Comparison of ENCODE assay signal across 8 cellular contexts in genomic region chr3:46947545-46947899, GRCh38. TPM values are rescaled to one million over a fixed set of nuclear protein-coding genes. Genes with fewer than 3 reads are reported as not detected.
DNase-seq lines count a peak whose midpoint lies in the region; ATAC-seq and TF ChIP-seq lines count a peak whose summit lies in the region.

No MANE protein-coding gene starts in this region.

- no peak for DNase-seq in activated CD4-positive, CD25-positive, alpha-beta regulatory T cell treated with anti-CD3 and anti-CD28 coated beads, Interleukin-2, amount 50 U/mL, for 72 hours
- no peak for DNase-seq in adrenal gland
- no peak for DNase-seq in stimulated activated naive CD8-positive, alpha-beta T cell treated with anti-CD3 and anti-CD28 coated beads, Interleukin-15, amount 100 ng/mL, for 72 hours
- no peak for DNase-seq in LoVo (ENCODE audit: low spot score)
- DNase-seq in cerebellar nuclear complex (lab: John Stamatoyannopoulos, UW): no peak
- no peak for DNase-seq in aorta

- no peak overlapping the region for H3K9ac ChIP-seq in liver (ENCODE audit: low read depth in 1 of 2, low read length in 2 of 2)

- H3K9me3 ChIP-seq in adrenal gland (replicated peaks in 1 of 3): no peaks in the 10 kb centered on the region
- H3K9me3 ChIP-seq in liver (ENCODE audit: control insufficient read depth in 4 of 4, low read length in 3 of 4): no peaks in the 10 kb centered on the region
- H3K9me3 ChIP-seq in aorta (ENCODE audit: control insufficient read depth, low read length): no peaks in the 10 kb centered on the region

- no peak for TF ChIP-seq POLR2A in adrenal gland (IDR thresholded peaks at IDR 0.05)

- no peaks in the 10 kb centered on the region for H3K27me3 ChIP-seq in adrenal gland
- H3K27me3 ChIP-seq in liver (ENCODE audit: control insufficient read depth in 4 of 4, insufficient read depth in 4 of 4, low read length in 3 of 4): no peaks in the 10 kb centered on the region
- no peaks in the 10 kb centered on the region for H3K27me3 ChIP-seq in aorta (ENCODE audit: control insufficient read depth in 1 of 2, insufficient read depth in 2 of 2, low read length in 1 of 2)

- peaks cover 94% of the 10 kb centered on the region for H3K4me1 Mint-ChIP-seq in stimulated activated naive CD8-positive, alpha-beta T cell treated with anti-CD3 and anti-CD28 coated beads, Interleukin-15, amount 100 ng/mL, for 72 hours

- H3K4me3 ChIP-seq in adrenal gland: no peak overlapping the region
- no peak overlapping the region for H3K4me3 ChIP-seq in liver (ENCODE audit: low read depth in 1 of 3, low read length in 3 of 3)
- H3K4me3 ChIP-seq in aorta (ENCODE audit: low read length in 2 of 2): no peak overlapping the region

- no peaks in the 10 kb centered on the region for H3K9me3 Mint-ChIP-seq in stimulated activated naive CD8-positive, alpha-beta T cell treated with anti-CD3 and anti-CD28 coated beads, Interleukin-15, amount 100 ng/mL, for 72 hours

- no peak for TF ChIP-seq RAD21 in liver (IDR thresholded peaks at IDR 0.05)

- H3K27ac ChIP-seq in adrenal gland (peak overlapping the region; percentile 76 to 97 (median 92)), liver (ENCODE audit: low read depth in 1 of 2, low read length in 2 of 2) (peak overlapping the region; percentile 47 to 70), aorta (ENCODE audit: low read depth in 1 of 2, low read length in 2 of 2) (peak overlapping the region in 1 of 2 donors; percentile 34)

- intact Hi-C loops in adrenal gland (cut with DNase I): no loop called here
- intact Hi-C loops in aorta (cut with DNase I): no loop called here

- H3K4me1 ChIP-seq in adrenal gland (replicated peaks in 1 of 2) (peaks cover 70 to 92% of the 10 kb centered on the region in 2 donors), liver (ENCODE audit: control insufficient read depth in 4 of 4, insufficient read depth in 4 of 4, low read length in 3 of 4) (peaks cover 47 to 84% (median 58%) of the 10 kb centered on the region in 4 donors), aorta (ENCODE audit: control insufficient read depth in 1 of 2, insufficient read depth in 2 of 2, low read length in 2 of 2) (peaks cover 8 to 12% of the 10 kb centered on the region in 2 donors)

- H3K36me3 ChIP-seq in adrenal gland (replicated peaks in 1 of 2) (no peaks in the 10 kb centered on the region), liver (ENCODE audit: control insufficient read depth in 4 of 4, insufficient read depth in 3 of 4, low read depth in 1 of 4, low read length in 3 of 4) (no peaks in the 10 kb centered on the region), aorta (ENCODE audit: control insufficient read depth in 1 of 2, insufficient read depth in 2 of 2, low read length in 1 of 2) (no peaks in the 10 kb centered on the region)

- peak overlapping the region; percentile 93 to 96 for H3K27ac Mint-ChIP-seq in stimulated activated naive CD8-positive, alpha-beta T cell treated with anti-CD3 and anti-CD28 coated beads, Interleukin-15, amount 100 ng/mL, for 72 hours

- TF ChIP-seq CTCF in adrenal gland (IDR thresholded peaks at IDR 0.05): no peak
- TF ChIP-seq CTCF in liver (IDR thresholded peaks at IDR 0.05; ENCODE audit: low read depth, low read length, missing input control): no peak

- peak overlapping the region; percentile 54 to 76 for H3K4me3 Mint-ChIP-seq in stimulated activated naive CD8-positive, alpha-beta T cell treated with anti-CD3 and anti-CD28 coated beads, Interleukin-15, amount 100 ng/mL, for 72 hours

- ATAC-seq in activated CD4-positive, CD25-positive, alpha-beta regulatory T cell treated with anti-CD3 and anti-CD28 coated beads, Interleukin-2, amount 50 U/mL, for 24 hours: peak; percentile 4 to 8
- no peak for ATAC-seq in stimulated activated naive CD8-positive, alpha-beta T cell treated with anti-CD3 and anti-CD28 coated beads, Interleukin-15, amount 100 ng/mL, for 72 hours
- ATAC-seq in aorta (ENCODE audit: low FRiP score): no peak

- 25 to 61% (median 35%) methylated on average over 3 to 4 of the region's 4 CpGs for WGBS in adrenal gland, 4 donors
- WGBS in liver: 81% methylated on average over 4 of the region's 4 CpGs
- WGBS in aorta, 2 donors: 47 to 58% methylated on average over 4 of the region's 4 CpGs

- no peaks in the 10 kb centered on the region for H3K27me3 Mint-ChIP-seq in stimulated activated naive CD8-positive, alpha-beta T cell treated with anti-CD3 and anti-CD28 coated beads, Interleukin-15, amount 100 ng/mL, for 72 hours

TF ChIP-seq in liver, 16 proteins besides CTCF, POLR2A, EP300 and RAD21:
- no peak for TF ChIP-seq GABPA (IDR thresholded peaks at IDR 0.05 in 1 of 2, conservative IDR thresholded peaks at IDR 0.05 in 1 of 2)
- no peak for TF ChIP-seq FOXA2 (IDR thresholded peaks at IDR 0.05)
- no peak for TF ChIP-seq JUND (IDR thresholded peaks at IDR 0.05)
- TF ChIP-seq ZBTB33 (IDR thresholded peaks at IDR 0.05): no peak
- no peak for TF ChIP-seq TAF1 (conservative IDR thresholded peaks at IDR 0.05)
- no peak for TF ChIP-seq HNF4G (IDR thresholded peaks at IDR 0.05)
- TF ChIP-seq MAX (IDR thresholded peaks at IDR 0.05): no peak
- no peak for TF ChIP-seq RXRA (IDR thresholded peaks at IDR 0.05)
- no peak for TF ChIP-seq NR2F2 (IDR thresholded peaks at IDR 0.05)
- no peak for TF ChIP-seq HNF4A (conservative IDR thresholded peaks at IDR 0.05)
- TF ChIP-seq EGR1 (IDR thresholded peaks at IDR 0.05; ENCODE audit: low read depth in 2 of 2): no peak
- no peak for TF ChIP-seq SP1 (IDR thresholded peaks at IDR 0.05)
- TF ChIP-seq ATF3 (IDR thresholded peaks at IDR 0.05): no peak
- no peak for TF ChIP-seq REST (IDR thresholded peaks at IDR 0.05)
- no peak for TF ChIP-seq YY1 (IDR thresholded peaks at IDR 0.05)

RNA-seq across cellular contexts. Expression of gene CCDC12, which starts 29.0 kb away (rescaled TPM):
- total RNA-seq in adrenal gland (10 to 100 TPM; 33.2 to 77.0 (median 65.9) TPM), liver (10 to 100 TPM in 1 of 2 donors, 1 to 10 TPM in 1; 8.5 to 27.9 TPM), aorta (10 to 100 TPM; 30.5 to 35.9 TPM)
- polyA plus RNA-seq in adrenal gland (100 to 1,000 TPM in 2 of 3 donors, 10 to 100 TPM in 1; 72.0 to 145 (median 122) TPM), liver (10 to 100 TPM; 25.2 to 35.1 TPM), aorta (10 to 100 TPM; 43.5 to 46.5 TPM)

RNA-seq across cellular contexts. Expression of gene NBEAL2, which starts 31.9 kb away (rescaled TPM):
- total RNA-seq in adrenal gland (10 to 100 TPM; 17.5 to 47.1 (median 29.0) TPM), liver (10 to 100 TPM in 1 of 2 donors, 1 to 10 TPM in 1; 10.0 to 20.7 TPM), aorta (10 to 100 TPM; 26.2 to 45.8 TPM)
- polyA plus RNA-seq in adrenal gland (100 to 1,000 TPM in 1 of 3 donors, 10 to 100 TPM in 2; 20.8 to 154 (median 71.6) TPM), liver (1 to 10 TPM; 2.0 to 5.2 TPM), aorta (10 to 100 TPM in 1 of 2 donors, 1 to 10 TPM in 1; 6.3 to 55.8 TPM)

Comparison
In these comparisons a context has a peak if more than half of its experiments do, and no peak if none do; other contexts are left out.
1. ATAC-seq: peak in activated CD4-positive, CD25-positive, alpha-beta regulatory T cell treated with anti-CD3 and anti-CD28 coated beads, Interleukin-2, amount 50 U/mL, for 24 hours (2 of 2); none in stimulated activated naive CD8-positive, alpha-beta T cell treated with anti-CD3 and anti-CD28 coated beads, Interleukin-15, amount 100 ng/mL, for 72 hours (single experiment) and aorta (single experiment).